1 cellular context compared by ENCODE assay signal in the genomic region with DNA sequence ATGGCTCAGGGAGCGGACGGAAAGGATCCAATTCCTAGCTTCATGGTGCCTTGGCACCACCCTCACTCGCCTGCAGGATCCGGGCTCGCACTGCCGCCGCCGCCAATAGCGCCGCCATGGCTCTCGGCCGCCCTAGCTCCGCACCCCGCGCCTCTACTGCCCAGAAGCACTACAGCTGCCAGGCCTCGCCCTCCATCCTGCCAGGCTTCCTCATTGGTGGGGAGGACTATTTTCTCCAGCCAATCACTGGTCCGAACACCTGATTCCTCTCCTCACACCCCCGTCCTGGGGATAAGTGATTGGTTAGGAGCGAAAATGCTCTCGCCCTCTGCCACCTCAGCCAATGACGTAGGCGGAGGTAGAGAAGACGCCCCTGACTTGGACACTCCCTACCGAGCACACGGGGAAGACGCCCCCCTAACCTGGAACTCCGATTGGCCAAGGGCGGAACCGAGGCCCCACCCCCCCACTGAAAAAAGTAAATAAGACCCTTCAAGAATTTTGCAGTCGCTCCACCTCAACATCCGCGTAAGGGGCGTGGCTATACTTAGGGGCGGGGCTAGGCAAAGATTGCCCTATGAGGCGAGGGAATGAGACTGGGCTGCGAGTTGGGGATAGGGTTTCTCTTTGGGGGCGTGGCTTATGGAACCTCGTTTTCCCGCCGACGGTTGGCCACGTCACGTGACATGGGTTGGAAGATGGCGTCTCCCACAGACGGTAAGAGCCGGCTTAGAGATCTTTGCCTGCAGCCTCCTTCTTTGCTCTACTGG.
A peak's percentile ranks its signal among the peaks of the same experiment; 100 is the strongest.
TF ChIP-seq lines count a peak whose summit lies in the region.

A gene (minus strand): TSS at position 177 of the 770 bp plus-strand sequence. CDS start 59 bp downstream, at position 118.
A gene with protein sequence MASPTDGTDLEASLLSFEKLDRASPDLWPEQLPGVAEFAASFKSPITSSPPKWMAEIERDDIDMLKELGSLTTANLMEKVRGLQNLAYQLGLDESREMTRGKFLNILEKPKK (plus strand): TSS at position 680 of the 770 bp plus-strand sequence. CDS start 19 bp downstream, at position 699.

TF ChIP-seq in HEK293, 187 proteins besides CTCF, POLR2A, EP300 and RAD21 (continued from another document and continues in another):
- TF ChIP-seq, protein P1, sequence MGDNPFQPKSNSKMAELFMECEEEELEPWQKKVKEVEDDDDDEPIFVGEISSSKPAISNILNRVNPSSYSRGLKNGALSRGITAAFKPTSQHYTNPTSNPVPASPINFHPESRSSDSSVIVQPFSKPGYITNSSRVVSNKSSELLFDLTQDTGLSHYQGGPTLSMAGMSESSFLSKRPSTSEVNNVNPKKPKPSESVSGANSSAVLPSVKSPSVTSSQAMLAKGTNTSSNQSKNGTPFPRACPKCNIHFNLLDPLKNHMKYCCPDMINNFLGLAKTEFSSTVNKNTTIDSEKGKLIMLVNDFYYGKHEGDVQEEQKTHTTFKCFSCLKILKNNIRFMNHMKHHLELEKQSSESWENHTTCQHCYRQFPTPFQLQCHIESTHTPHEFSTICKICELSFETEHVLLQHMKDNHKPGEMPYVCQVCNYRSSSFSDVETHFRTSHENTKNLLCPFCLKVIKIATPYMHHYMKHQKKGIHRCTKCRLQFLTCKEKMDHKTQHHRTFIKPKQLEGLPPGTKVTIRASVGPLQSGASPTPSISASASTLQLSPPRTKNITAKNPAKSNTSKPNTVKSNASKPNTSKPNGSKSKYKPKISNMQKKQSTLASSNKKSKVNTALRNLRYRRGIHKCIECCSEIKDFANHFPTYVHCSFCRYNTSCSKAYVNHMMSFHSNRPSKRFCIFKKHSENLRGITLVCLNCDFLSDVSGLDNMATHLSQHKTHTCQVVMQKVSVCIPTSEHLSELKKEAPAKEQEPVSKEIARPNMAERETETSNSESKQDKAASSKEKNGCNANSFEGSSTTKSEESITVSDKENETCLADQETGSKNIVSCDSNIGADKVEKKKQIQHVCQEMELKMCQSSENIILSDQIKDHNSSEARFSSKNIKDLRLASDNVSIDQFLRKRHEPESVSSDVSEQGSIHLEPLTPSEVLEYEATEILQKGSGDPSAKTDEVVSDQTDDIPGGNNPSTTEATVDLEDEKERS (tag by site-specific recombination; IDR thresholded peaks at IDR 0.05): no peak
- TF ChIP-seq HOXC10 (CRISPR knock-in tag; IDR thresholded peaks at IDR 0.05) (no peak), ZNF335 (tag by site-specific recombination; conservative IDR thresholded peaks at IDR 0.05) (no peak), ZNF777 (tag by site-specific recombination; IDR thresholded peaks at IDR 0.05; ENCODE audit: borderline replicate concordance) (no peak), EGR2 (tag by site-specific recombination; IDR thresholded peaks at IDR 0.05; ENCODE audit: low read depth) (no peak), MEIS1 (CRISPR knock-in tag; IDR thresholded peaks at IDR 0.05; ENCODE audit: borderline replicate concordance) (no peak), KLF10 (tag by site-specific recombination; IDR thresholded peaks at IDR 0.05) (peak; percentile 100), ZFHX2 (tag by site-specific recombination; conservative IDR thresholded peaks at IDR 0.05) (no peak), ZFP3 (tag by site-specific recombination; IDR thresholded peaks at IDR 0.05; ENCODE audit: low read depth) (no peak), ZNF121 (tag by site-specific recombination; IDR thresholded peaks at IDR 0.05) (no peak), ZNF391 (tag by site-specific recombination; IDR thresholded peaks at IDR 0.05; ENCODE audit: borderline replicate concordance, low read depth) (peak; percentile 36; the same call in 1 of the 2 replicates), GLI4 (tag by site-specific recombination; IDR thresholded peaks at IDR 0.05) (no peak), SP3 (tag by site-specific recombination; IDR thresholded peaks at IDR 0.05) (peak; percentile 91), ZNF223 (tag by site-specific recombination; IDR thresholded peaks at IDR 0.05) (no peak), MYNN (tag by site-specific recombination; IDR thresholded peaks at IDR 0.05; ENCODE audit: borderline replicate concordance) (no peak), ZNF621 (tag by site-specific recombination; IDR thresholded peaks at IDR 0.05) (no peak), ZNF311 (tag by site-specific recombination; IDR thresholded peaks at IDR 0.05; ENCODE audit: borderline replicate concordance) (no peak), ZNF624 (tag by site-specific recombination; IDR thresholded peaks at IDR 0.05) (no peak), ZNF423 (tag by site-specific recombination; IDR thresholded peaks at IDR 0.05) (no peak), ZNF37A (tag by site-specific recombination; IDR thresholded peaks at IDR 0.05) (no peak), GLIS1 (tag by site-specific recombination; IDR thresholded peaks at IDR 0.05) (no peak; the same call in 1 of the 2 replicates), KLF9 (tag by site-specific recombination; IDR thresholded peaks at IDR 0.05; ENCODE audit: low read depth) (peak; percentile 57; the same call in 1 of the 2 replicates), ZBTB1 (tag by site-specific recombination; IDR thresholded peaks at IDR 0.05) (no peak), ZNF785 (tag by site-specific recombination; IDR thresholded peaks at IDR 0.05) (no peak), SCRT2 (tag by site-specific recombination; IDR thresholded peaks at IDR 0.05) (no peak), OSR2 (tag by site-specific recombination; IDR thresholded peaks at IDR 0.05) (no peak), ZNF501 (tag by site-specific recombination; IDR thresholded peaks at IDR 0.05) (0 out of 2 replicates have a peak, but pooled peaks have one; percentile 36), ZNF558 (tag by site-specific recombination; IDR thresholded peaks at IDR 0.05) (no peak), ZNF514 (tag by site-specific recombination; IDR thresholded peaks at IDR 0.05) (no peak), ZNF155 (tag by site-specific recombination; IDR thresholded peaks at IDR 0.05) (no peak), ZNF664 (tag by site-specific recombination; IDR thresholded peaks at IDR 0.05) (no peak), ZNF629 (tag by site-specific recombination; IDR thresholded peaks at IDR 0.05) (peak; percentile 72; the same call in 1 of the 2 replicates), ZNF10 (tag by site-specific recombination; IDR thresholded peaks at IDR 0.05) (no peak), SCRT1 (tag by site-specific recombination; IDR thresholded peaks at IDR 0.05; ENCODE audit: borderline replicate concordance) (no peak), ZIC2 (tag by site-specific recombination; IDR thresholded peaks at IDR 0.05) (no peak), MZF1 (tag by site-specific recombination; IDR thresholded peaks at IDR 0.05; ENCODE audit: borderline replicate concordance) (no peak), ZNF837 (tag by site-specific recombination; IDR thresholded peaks at IDR 0.05) (no peak), ZNF549 (tag by site-specific recombination; IDR thresholded peaks at IDR 0.05) (no peak), ZNF157 (tag by site-specific recombination; IDR thresholded peaks at IDR 0.05) (no peak), ZNF658 (tag by site-specific recombination; IDR thresholded peaks at IDR 0.05) (no peak), ZSCAN16 (tag by site-specific recombination; IDR thresholded peaks at IDR 0.05) (no peak), SP7 (tag by site-specific recombination; IDR thresholded peaks at IDR 0.05) (peak; percentile 36)
- TF ChIP-seq, protein P2, sequence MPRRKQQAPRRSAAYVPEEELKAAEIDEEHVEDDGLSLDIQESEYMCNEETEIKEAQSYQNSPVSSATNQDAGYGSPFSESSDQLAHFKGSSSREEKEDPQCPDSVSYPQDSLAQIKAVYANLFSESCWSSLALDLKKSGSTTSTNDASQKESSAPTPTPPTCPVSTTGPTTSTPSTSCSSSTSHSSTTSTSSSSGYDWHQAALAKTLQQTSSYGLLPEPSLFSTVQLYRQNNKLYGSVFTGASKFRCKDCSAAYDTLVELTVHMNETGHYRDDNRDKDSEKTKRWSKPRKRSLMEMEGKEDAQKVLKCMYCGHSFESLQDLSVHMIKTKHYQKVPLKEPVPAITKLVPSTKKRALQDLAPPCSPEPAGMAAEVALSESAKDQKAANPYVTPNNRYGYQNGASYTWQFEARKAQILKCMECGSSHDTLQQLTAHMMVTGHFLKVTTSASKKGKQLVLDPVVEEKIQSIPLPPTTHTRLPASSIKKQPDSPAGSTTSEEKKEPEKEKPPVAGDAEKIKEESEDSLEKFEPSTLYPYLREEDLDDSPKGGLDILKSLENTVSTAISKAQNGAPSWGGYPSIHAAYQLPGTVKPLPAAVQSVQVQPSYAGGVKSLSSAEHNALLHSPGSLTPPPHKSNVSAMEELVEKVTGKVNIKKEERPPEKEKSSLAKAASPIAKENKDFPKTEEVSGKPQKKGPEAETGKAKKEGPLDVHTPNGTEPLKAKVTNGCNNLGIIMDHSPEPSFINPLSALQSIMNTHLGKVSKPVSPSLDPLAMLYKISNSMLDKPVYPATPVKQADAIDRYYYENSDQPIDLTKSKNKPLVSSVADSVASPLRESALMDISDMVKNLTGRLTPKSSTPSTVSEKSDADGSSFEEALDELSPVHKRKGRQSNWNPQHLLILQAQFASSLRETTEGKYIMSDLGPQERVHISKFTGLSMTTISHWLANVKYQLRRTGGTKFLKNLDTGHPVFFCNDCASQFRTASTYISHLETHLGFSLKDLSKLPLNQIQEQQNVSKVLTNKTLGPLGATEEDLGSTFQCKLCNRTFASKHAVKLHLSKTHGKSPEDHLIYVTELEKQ (tag by site-specific recombination; IDR thresholded peaks at IDR 0.05; ENCODE audit: borderline replicate concordance): no peak
- TF ChIP-seq, protein P3, sequence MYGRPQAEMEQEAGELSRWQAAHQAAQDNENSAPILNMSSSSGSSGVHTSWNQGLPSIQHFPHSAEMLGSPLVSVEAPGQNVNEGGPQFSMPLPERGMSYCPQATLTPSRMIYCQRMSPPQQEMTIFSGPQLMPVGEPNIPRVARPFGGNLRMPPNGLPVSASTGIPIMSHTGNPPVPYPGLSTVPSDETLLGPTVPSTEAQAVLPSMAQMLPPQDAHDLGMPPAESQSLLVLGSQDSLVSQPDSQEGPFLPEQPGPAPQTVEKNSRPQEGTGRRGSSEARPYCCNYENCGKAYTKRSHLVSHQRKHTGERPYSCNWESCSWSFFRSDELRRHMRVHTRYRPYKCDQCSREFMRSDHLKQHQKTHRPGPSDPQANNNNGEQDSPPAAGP (tag by site-specific recombination; IDR thresholded peaks at IDR 0.05): 0 out of 2 replicates have a peak, but pooled peaks have one; percentile 42
- TF ChIP-seq, protein P4, sequence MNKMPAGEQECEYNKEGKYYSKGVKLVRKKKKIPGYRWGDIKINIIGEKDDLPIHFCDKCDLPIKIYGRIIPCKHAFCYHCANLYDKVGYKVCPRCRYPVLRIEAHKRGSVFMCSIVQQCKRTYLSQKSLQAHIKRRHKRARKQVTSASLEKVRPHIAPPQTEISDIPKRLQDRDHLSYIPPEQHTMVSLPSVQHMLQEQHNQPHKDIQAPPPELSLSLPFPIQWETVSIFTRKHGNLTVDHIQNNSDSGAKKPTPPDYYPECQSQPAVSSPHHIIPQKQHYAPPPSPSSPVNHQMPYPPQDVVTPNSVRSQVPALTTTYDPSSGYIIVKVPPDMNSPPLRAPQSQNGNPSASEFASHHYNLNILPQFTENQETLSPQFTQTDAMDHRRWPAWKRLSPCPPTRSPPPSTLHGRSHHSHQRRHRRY (tag by site-specific recombination; IDR thresholded peaks at IDR 0.05): no peak
- TF ChIP-seq, protein P5, sequence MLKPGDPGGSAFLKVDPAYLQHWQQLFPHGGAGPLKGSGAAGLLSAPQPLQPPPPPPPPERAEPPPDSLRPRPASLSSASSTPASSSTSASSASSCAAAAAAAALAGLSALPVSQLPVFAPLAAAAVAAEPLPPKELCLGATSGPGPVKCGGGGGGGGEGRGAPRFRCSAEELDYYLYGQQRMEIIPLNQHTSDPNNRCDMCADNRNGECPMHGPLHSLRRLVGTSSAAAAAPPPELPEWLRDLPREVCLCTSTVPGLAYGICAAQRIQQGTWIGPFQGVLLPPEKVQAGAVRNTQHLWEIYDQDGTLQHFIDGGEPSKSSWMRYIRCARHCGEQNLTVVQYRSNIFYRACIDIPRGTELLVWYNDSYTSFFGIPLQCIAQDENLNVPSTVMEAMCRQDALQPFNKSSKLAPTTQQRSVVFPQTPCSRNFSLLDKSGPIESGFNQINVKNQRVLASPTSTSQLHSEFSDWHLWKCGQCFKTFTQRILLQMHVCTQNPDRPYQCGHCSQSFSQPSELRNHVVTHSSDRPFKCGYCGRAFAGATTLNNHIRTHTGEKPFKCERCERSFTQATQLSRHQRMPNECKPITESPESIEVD (tag by site-specific recombination; IDR thresholded peaks at IDR 0.05): no peak
- TF ChIP-seq, protein P6, sequence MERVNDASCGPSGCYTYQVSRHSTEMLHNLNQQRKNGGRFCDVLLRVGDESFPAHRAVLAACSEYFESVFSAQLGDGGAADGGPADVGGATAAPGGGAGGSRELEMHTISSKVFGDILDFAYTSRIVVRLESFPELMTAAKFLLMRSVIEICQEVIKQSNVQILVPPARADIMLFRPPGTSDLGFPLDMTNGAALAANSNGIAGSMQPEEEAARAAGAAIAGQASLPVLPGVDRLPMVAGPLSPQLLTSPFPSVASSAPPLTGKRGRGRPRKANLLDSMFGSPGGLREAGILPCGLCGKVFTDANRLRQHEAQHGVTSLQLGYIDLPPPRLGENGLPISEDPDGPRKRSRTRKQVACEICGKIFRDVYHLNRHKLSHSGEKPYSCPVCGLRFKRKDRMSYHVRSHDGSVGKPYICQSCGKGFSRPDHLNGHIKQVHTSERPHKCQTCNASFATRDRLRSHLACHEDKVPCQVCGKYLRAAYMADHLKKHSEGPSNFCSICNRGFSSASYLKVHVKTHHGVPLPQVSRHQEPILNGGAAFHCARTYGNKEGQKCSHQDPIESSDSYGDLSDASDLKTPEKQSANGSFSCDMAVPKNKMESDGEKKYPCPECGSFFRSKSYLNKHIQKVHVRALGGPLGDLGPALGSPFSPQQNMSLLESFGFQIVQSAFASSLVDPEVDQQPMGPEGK (tag by site-specific recombination; IDR thresholded peaks at IDR 0.05): peak; percentile 60
- TF ChIP-seq, protein P7, sequence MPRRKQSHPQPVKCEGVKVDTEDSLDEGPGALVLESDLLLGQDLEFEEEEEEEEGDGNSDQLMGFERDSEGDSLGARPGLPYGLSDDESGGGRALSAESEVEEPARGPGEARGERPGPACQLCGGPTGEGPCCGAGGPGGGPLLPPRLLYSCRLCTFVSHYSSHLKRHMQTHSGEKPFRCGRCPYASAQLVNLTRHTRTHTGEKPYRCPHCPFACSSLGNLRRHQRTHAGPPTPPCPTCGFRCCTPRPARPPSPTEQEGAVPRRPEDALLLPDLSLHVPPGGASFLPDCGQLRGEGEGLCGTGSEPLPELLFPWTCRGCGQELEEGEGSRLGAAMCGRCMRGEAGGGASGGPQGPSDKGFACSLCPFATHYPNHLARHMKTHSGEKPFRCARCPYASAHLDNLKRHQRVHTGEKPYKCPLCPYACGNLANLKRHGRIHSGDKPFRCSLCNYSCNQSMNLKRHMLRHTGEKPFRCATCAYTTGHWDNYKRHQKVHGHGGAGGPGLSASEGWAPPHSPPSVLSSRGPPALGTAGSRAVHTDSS (tag by site-specific recombination; IDR thresholded peaks at IDR 0.05): no peak
- TF ChIP-seq, protein P8, sequence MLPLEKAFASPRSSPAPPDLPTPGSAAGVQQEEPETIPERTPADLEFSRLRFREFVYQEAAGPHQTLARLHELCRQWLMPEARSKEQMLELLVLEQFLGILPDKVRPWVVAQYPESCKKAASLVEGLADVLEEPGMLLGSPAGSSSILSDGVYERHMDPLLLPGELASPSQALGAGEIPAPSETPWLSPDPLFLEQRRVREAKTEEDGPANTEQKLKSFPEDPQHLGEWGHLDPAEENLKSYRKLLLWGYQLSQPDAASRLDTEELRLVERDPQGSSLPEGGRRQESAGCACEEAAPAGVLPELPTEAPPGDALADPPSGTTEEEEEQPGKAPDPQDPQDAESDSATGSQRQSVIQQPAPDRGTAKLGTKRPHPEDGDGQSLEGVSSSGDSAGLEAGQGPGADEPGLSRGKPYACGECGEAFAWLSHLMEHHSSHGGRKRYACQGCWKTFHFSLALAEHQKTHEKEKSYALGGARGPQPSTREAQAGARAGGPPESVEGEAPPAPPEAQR (tag by site-specific recombination; IDR thresholded peaks at IDR 0.05): no peak
